19 cellular contexts compared by ENCODE assay signal in genomic region chr21:43024737-43025136, GRCh38. TPM values are rescaled to one million over a fixed set of nuclear protein-coding genes. Genes with fewer than 3 reads are reported as not detected.
"Had no signal": no experiment of that assay in that cellular context is flagged by ENCODE, and none has a peak within 500 bp of the region (broad histone marks: within the 10 kb centered on the region; RNA-seq: fewer than 3 reads in every experiment).

No MANE protein-coding gene starts in this region.

- ATAC-seq: activated CD8-positive, alpha-beta T cell treated with anti-CD3 and anti-CD28 coated beads, Interleukin-2, amount 10 ng/mL, durations not matched to agents 7 days and 5 days; activated T-cell treated with anti-CD3 and anti-CD28 coated beads, Interleukin-2, amount 50 U/mL, for 72 hours; naive thymus-derived CD4-positive, alpha-beta T cell; psoas muscle; right cardiac atrium; stimulated activated naive CD8-positive, alpha-beta T cell treated with anti-CD3 and anti-CD28 coated beads, Interleukin-15, amount 100 ng/mL, for 72 hours; upper lobe of right lung had no signal

- H3K9me3 ChIP-seq: psoas muscle, upper lobe of right lung had no signal

- H3K9ac ChIP-seq: neural progenitor cell had no signal

- H3K4me2 ChIP-seq: neural progenitor cell had no signal

- H2AFZ ChIP-seq: neural progenitor cell had no signal

- DNase-seq: activated CD4-positive, alpha-beta T cell treated with anti-CD3 and anti-CD28 coated beads, Interleukin-2, amount 10 ng/mL, durations not matched to agents 24 days and 14 days; activated CD8-positive, alpha-beta memory T cell treated with anti-CD3 and anti-CD28 coated beads, Interleukin-2, amount 50 U/mL, for 48 hours; activated CD8-positive, alpha-beta T cell treated with anti-CD3 and anti-CD28 coated beads, Interleukin-2, amount 10 ng/mL, durations not matched to agents 7 days and 5 days; activated effector memory CD4-positive, alpha-beta T cell treated with anti-CD3 and anti-CD28 coated beads, Interleukin-2, amount 50 U/mL, for 16 hours; activated naive CD4-positive, alpha-beta T cell treated with anti-CD3 and anti-CD28 coated beads, Interleukin-2, amount 50 U/mL, for 16 hours; activated T-cell treated with anti-CD3 and anti-CD28 coated beads, Interleukin-2, amount 50 U/mL, for 72 hours; aorta; effector CD4-positive, alpha-beta T cell; mesendoderm; naive thymus-derived CD4-positive, alpha-beta T cell; psoas muscle; right cardiac atrium; stimulated activated CD4-positive, alpha-beta T cell treated with anti-CD3 and anti-CD28 coated beads, Interleukin-4, amount 100 ng/mL, for 1 hour; stimulated activated naive CD8-positive, alpha-beta T cell treated with anti-CD3 and anti-CD28 coated beads, Interleukin-15, amount 100 ng/mL, for 72 hours; T-helper 1 cell; T1000 had no signal

- H3K36me3 ChIP-seq: neural progenitor cell had no signal

- H3K4me1 ChIP-seq: neural progenitor cell, psoas muscle, upper lobe of right lung had no signal

- H3K27ac ChIP-seq: neural progenitor cell, psoas muscle, skin epidermis, upper lobe of right lung had no signal

- H3K4me3 ChIP-seq: neural progenitor cell, psoas muscle, skin epidermis, upper lobe of right lung had no signal

- H3K27me3 ChIP-seq: neural progenitor cell, upper lobe of right lung had no signal

RNA-seq across cellular contexts. Expression of gene CBS, which starts 50.9 kb away (rescaled TPM):
- polyA plus RNA-seq: naive thymus-derived CD4-positive, alpha-beta T cell had no signal
